In genomic region chr3:134885877-134886621, GRCh38 we compare ENCODE assay signal across 8 cellular contexts.
DNase-seq lines count a peak whose midpoint lies in the region; ATAC-seq lines count a peak whose summit lies in the region.

No MANE protein-coding gene starts in this region.

- ATAC-seq in GM19324 (IDR thresholded peaks at IDR 0.05; ENCODE audit: low FRiP score, unreplicated experiment), result peak; percentile 85
- peak; percentile 96 for ATAC-seq in HG03097 (IDR thresholded peaks at IDR 0.05; ENCODE audit: low FRiP score, unreplicated experiment)

- peak; percentile 91 for DNase-seq in Caki2 (ENCODE audit: low read depth)
- DNase-seq in astrocyte of the hippocampus (ENCODE audit: low read depth, low spot score), result peak; percentile 24
- DNase-seq in SHP77 treated with DMSO at 0.1 percent for 48 hours (lab: John Stamatoyannopoulos, UW), result no peak
- DNase-seq in anterior cingulate cortex (lab: John Stamatoyannopoulos, UW), result no peak
- DNase-seq in NCI-H1105 (lab: John Stamatoyannopoulos, UW), result no peak
- DNase-seq in Ammon's horn (ENCODE audit: low spot score), result no peak

- in situ Hi-C loops in Caki2 (cut with HindIII; ENCODE audit: low pct_unique_long_range_greater_than_20kb, low sequenced_read_pairs), result no loop called here

Comparison
In these comparisons a context has a peak if more than half of its experiments do, and no peak if none do; other contexts are left out.
1. DNase-seq: peak in Caki2 (single experiment) and astrocyte of the hippocampus (single experiment); none in SHP77 treated with DMSO at 0.1 percent for 48 hours (single experiment), anterior cingulate cortex (0 of 58), NCI-H1105 (single experiment) and Ammon's horn (single experiment).